Comparison of ENCODE assay signal across 1 cellular context in genomic region chr17:65158081-65158480, GRCh38.
TF ChIP-seq lines count a peak whose summit lies in the region.

No MANE protein-coding gene starts in this region.

TF ChIP-seq in GM12878, 131 proteins besides CTCF, POLR2A, EP300 and RAD21 (continued from another document):
- TF ChIP-seq PBX3 (IDR thresholded peaks at IDR 0.05; ENCODE audit: insufficient replicate concordance, low read depth, low read length) = peak; percentile 19
- TF ChIP-seq JUND (IDR thresholded peaks at IDR 0.05; ENCODE audit: low read depth, low read length) = no peak
- no peak for TF ChIP-seq PAX5 (IDR thresholded peaks at IDR 0.05; ENCODE audit: borderline replicate concordance, low read depth, low read length)
